14 cellular contexts compared by ENCODE assay signal in genomic region chr17:48137658-48138057, GRCh38.
"Had no signal": no experiment of that assay in that cellular context is flagged by ENCODE, and none has a peak within 500 bp of the region (broad histone marks: within the 10 kb centered on the region; RNA-seq: fewer than 3 reads in every experiment).

No MANE protein-coding gene starts in this region.

- H3K9me3 Mint-ChIP-seq: activated CD4-positive, alpha-beta memory T cell treated with anti-CD3 and anti-CD28 coated beads for 36 hours; dendritic cell treated with granulocyte-macrophage colony-stimulating factor and Interleukin-4, amounts not matched to agents 40 ng/mL and 50 ng/mL, for 4 days; naive B cell had no signal

- H3K4me3 ChIP-seq: lung, stomach, thoracic aorta had no signal

- ATAC-seq: esophagus mucosa, left colon had no signal

- FAIRE-seq: TTC549 had no signal

- H3K36me3 ChIP-seq: stomach, thoracic aorta had no signal

- H3K27ac ChIP-seq: stomach, thoracic aorta had no signal

- H3K4me3 Mint-ChIP-seq: activated CD4-positive, alpha-beta memory T cell treated with anti-CD3 and anti-CD28 coated beads for 36 hours; dendritic cell treated with granulocyte-macrophage colony-stimulating factor and Interleukin-4, amounts not matched to agents 40 ng/mL and 50 ng/mL, for 4 days; naive B cell had no signal

- H3K27me3 Mint-ChIP-seq: activated CD4-positive, alpha-beta memory T cell treated with anti-CD3 and anti-CD28 coated beads for 36 hours; naive B cell had no signal

- H3K4me1 ChIP-seq: stomach had no signal

- H3K27ac Mint-ChIP-seq: dendritic cell treated with granulocyte-macrophage colony-stimulating factor and Interleukin-4, amounts not matched to agents 40 ng/mL and 50 ng/mL, for 4 days had no signal

- H3K9me3 ChIP-seq: stomach, thoracic aorta had no signal

- DNase-seq: activated CD4-positive, alpha-beta memory T cell treated with anti-CD3 and anti-CD28 coated beads for 36 hours; activated naive CD4-positive, alpha-beta T cell; anterior cingulate cortex; cerebellar nuclear complex; left colon; naive B cell; stimulated activated CD4-positive, alpha-beta T cell treated with anti-CD3 and anti-CD28 coated beads, Interleukin-4, amount 100 ng/mL, for 24 hours; stomach; T-helper 2 cell had no signal
